ENCODE assay signal across 1 cellular context in the genomic region with DNA sequence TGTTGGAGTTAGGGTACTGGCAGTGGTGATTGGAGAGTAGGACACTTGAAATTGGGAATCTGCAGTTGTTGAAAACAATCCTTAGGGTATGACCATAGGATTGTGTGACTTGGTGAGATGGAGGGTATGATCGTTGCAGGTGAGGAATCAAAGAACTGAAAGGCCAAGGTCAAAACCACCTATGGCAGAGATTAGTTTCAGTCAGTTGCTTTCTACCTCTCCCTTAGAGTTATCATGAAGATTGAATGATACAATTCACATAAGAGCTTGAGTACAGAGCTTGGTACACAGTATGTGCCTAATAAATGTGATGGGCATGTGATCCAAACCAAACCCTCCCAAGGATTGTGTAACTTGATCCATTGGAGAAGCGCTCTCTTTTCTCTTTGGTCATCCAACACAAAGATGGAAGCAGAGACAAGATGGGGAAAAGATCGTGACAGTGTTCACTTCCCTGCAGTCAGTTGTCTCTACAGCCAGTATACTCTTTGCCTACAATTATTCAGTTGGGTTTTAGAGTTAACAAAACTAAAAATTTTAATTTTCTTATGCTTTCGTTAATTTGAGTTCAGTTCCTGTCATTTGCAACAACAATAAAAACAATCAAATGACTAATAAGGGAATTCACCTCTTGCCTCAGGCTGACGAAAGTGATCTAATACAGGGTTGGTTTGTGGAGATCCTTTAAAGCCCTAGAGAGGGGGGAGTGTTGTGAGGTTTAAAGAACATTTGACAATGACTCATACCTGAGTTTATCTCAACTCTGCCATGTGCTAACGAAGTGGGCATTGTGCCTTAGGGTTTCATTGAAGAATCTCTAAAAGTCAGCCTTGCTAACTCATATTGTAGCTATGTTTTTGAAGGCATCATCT.
TF ChIP-seq lines count a peak whose summit lies in the region.

No MANE protein-coding gene starts in this region.

TF ChIP-seq in WTC11, 78 proteins besides CTCF, POLR2A, EP300 and RAD21 (continued from another document):
- TF ChIP-seq, protein P1, sequence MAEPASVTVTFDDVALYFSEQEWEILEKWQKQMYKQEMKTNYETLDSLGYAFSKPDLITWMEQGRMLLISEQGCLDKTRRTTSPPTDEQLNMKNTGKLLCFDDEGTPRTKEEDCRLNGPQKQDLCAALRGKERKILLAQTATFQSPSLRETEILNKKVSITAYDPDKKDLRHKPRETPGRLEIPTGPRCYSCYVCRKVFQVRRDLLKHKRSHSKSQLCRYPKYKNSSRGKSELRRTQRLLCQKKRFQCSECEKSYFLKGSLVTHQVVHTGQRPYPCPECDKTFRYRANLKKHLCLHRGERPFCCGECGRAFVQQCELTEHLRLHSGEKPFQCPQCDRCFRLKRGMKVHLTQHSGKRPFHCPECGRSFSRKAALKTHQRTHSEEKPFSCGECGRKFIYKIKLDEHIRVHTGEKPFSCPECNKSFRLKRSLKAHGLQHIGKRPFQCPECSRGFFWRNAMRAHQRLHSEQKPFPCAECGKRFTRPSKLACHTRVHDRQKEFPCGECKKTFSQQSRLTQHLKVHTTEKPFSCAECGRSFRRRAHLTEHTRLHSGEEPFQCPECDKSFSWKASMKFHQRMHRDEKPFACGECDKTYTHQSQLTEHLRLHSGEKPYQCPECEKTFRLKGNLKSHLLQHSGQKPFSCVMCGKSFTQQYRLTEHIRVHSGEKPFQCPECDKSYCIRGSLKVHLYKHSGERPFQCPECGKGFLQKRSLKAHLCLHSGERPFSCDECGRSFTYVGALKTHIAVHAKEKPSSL (CRISPR knock-in tag; conservative IDR thresholded peaks at IDR 0.05), result no peak
- TF ChIP-seq ZNF416 (CRISPR knock-in tag; IDR thresholded peaks at IDR 0.05), result no peak
- no peak for TF ChIP-seq ZNF232 (CRISPR knock-in tag; IDR thresholded peaks at IDR 0.05)
- TF ChIP-seq, protein P2, sequence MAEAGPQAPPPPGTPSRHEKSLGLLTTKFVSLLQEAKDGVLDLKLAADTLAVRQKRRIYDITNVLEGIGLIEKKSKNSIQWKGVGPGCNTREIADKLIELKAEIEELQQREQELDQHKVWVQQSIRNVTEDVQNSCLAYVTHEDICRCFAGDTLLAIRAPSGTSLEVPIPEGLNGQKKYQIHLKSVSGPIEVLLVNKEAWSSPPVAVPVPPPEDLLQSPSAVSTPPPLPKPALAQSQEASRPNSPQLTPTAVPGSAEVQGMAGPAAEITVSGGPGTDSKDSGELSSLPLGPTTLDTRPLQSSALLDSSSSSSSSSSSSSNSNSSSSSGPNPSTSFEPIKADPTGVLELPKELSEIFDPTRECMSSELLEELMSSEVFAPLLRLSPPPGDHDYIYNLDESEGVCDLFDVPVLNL (CRISPR knock-in tag; IDR thresholded peaks at IDR 0.05; ENCODE audit: borderline replicate concordance, low read depth), result no peak
- no peak for TF ChIP-seq ZNF671 (CRISPR knock-in tag; IDR thresholded peaks at IDR 0.05)
- TF ChIP-seq, protein P3, sequence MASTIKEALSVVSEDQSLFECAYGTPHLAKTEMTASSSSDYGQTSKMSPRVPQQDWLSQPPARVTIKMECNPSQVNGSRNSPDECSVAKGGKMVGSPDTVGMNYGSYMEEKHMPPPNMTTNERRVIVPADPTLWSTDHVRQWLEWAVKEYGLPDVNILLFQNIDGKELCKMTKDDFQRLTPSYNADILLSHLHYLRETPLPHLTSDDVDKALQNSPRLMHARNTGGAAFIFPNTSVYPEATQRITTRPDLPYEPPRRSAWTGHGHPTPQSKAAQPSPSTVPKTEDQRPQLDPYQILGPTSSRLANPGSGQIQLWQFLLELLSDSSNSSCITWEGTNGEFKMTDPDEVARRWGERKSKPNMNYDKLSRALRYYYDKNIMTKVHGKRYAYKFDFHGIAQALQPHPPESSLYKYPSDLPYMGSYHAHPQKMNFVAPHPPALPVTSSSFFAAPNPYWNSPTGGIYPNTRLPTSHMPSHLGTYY (CRISPR knock-in tag; IDR thresholded peaks at IDR 0.05), result no peak
